8 cellular contexts compared by ENCODE assay signal in the genomic region with DNA sequence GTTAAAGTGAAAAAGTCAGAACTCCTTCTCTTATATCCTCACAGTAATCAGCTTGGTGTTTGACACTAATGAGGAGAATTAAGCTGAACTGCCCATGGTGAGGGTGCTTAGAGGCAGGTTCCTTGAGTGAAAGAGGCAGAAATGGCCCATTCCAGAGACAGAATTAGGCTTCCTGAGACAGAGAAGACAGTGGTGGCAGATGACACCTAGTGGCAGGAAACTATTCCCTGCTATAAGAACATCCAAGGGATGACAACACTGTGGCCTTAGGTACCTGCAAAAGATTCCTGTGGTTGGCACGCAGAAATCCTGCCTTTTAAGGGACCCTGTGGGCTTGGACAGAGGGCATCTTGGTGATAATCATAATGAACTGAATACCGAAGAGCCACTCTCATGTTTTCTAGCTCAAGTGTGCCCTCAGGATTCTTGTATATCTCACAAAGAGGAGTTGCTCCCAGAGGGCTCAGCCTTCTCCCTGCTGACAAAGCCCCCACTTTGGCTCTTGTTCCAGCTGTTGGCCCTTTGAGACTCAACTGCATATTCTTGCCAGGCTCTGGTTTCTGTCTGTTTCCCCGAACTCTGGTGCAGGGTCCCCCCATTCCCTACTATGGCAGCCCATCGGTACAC. TPM values are rescaled to one million over a fixed set of nuclear protein-coding genes. Genes with fewer than 3 reads are reported as not detected.
A peak's percentile ranks its signal among the peaks of the same experiment; 100 is the strongest.
DNase-seq lines count a peak whose midpoint lies in the region; ATAC-seq, FAIRE-seq and TF ChIP-seq lines count a peak whose summit lies in the region.

No MANE protein-coding gene starts in this region.

- H3K4me3 ChIP-seq in cardiac fibroblast (replicated peaks in 1 of 2; ENCODE audit: low read depth in 2 of 2, low read length in 2 of 2) (no peak overlapping the region), transverse colon (no peak overlapping the region)

- peaks cover 11% of the 10 kb centered on the region for H3K27me3 ChIP-seq in transverse colon

- ATAC-seq in HG02852 (IDR thresholded peaks at IDR 0.05; ENCODE audit: unreplicated experiment) = no peak

- peaks cover 0 to 8% (median 0%) of the 10 kb centered on the region in 4 donors for H3K4me1 ChIP-seq in transverse colon

- in situ Hi-C loops in transverse colon (cut with MboI; ENCODE audit: low pct_ligation_motif_present in 1 of 4, low pct_unique_long_range_greater_than_20kb in 1 of 4, low sequenced_read_pairs in 3 of 4) = loop anchor here in 2 of 4 donors (25.0 kb wide), 1 partner anchor 309 kb away; a partner anchor contains a TSS

- intact Hi-C loops in transverse colon (cut with DNase I; ENCODE audit: low total_unique reads) = loop anchor here (5.0 kb wide), 1 partner anchor 319 kb away; no protein-coding TSS in a partner anchor

- DNase-seq in SKM-1 treated with dmso at 0.1 percent for 144 hours (lab: John Stamatoyannopoulos, UW; ENCODE audit: unreplicated experiment) = peak; percentile 42
- DNase-seq in SKM-1 (lab: John Stamatoyannopoulos, UW; ENCODE audit: unreplicated experiment) = no peak
- peak; percentile 45 for DNase-seq in HTR-8/SVneo (ENCODE audit: insufficient read length, low spot score)
- DNase-seq in NCI-H82 (lab: John Stamatoyannopoulos, UW) = peak; percentile 86
- peak; percentile 70 to 77 for DNase-seq in cardiac fibroblast (ENCODE audit: low read depth in 2 of 2)
- DNase-seq in kidney tubule cell (ENCODE audit: low spot score) = peak; percentile 70
- peak; percentile 29 for DNase-seq in transverse colon

- peak; percentile 80 for TF ChIP-seq CTCF in cardiac fibroblast (IDR thresholded peaks at IDR 0.05; ENCODE audit: low read depth, low read length)
- TF ChIP-seq CTCF in transverse colon (IDR thresholded peaks at IDR 0.05) = peak; percentile 59 to 70 (median 70)

- H3K27ac ChIP-seq in transverse colon = no peak overlapping the region

- TF ChIP-seq POLR2A in transverse colon (IDR thresholded peaks at IDR 0.05) = no peak

- WGBS in transverse colon (ENCODE audit: low coverage in 1 of 2), 2 donors = 68 to 80% methylated on average over 1 to 4 of the region's 4 CpGs

- no peak for TF ChIP-seq EP300 in transverse colon (IDR thresholded peaks at IDR 0.05; ENCODE audit: low read depth)

- FAIRE-seq in HTR-8/SVneo (lab: Jason Lieb, UNC) = peak; percentile 83

- H3K36me3 ChIP-seq in transverse colon = no peaks in the 10 kb centered on the region

- H3K9me3 ChIP-seq in transverse colon = no peaks in the 10 kb centered on the region

RNA-seq across cellular contexts. Expression of a gene that starts 56.0 kb away (rescaled TPM):
- total RNA-seq in transverse colon = 10 to 100 TPM in 1 of 4 donors, 1 to 10 TPM in 3; 3.3 to 17.5 (median 4.3) TPM
